In the genomic region with DNA sequence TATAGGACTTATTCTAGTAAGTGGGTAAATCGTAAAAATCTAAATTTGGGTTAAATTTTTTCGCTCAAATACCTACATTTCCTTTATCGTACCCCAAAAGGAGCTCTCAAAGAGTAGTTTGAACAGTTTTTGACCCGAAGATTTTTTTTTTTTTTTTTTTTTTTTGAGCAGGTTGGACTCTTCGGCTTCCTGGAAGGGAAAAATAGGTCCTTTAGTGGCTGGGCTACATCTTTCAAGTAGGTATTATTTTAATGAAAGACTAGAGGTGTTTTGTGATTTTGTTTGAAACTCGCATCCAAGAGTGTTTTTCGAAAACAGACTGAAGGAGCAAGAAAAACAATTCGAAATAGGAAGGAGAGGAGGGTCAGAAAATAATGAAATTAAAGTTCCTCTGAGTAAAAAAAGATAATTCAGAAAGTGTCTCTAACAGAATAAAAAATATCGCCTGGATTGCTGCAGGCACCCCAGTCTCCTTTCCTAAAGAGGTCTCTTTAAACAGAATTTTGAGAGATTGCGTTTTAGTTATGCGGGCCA, we compare ENCODE assay signal across 8 cellular contexts. TPM values are rescaled to one million over a fixed set of nuclear protein-coding genes. Genes with fewer than 3 reads are reported as not detected.
DNase-seq lines count a peak whose midpoint lies in the region; ATAC-seq and TF ChIP-seq lines count a peak whose summit lies in the region.

No MANE protein-coding gene starts in this region.

- peaks cover 48% of the 10 kb centered on the region for H3K79me2 ChIP-seq in Karpas-422 (ENCODE audit: low read length)

- peak overlapping the region; percentile 86 to 99 (median 97) for H3K27ac Mint-ChIP-seq in CD8-positive, alpha-beta memory T cell
- H3K27ac Mint-ChIP-seq in mesothelial cell of epicardium, result peak overlapping the region; percentile 90

- peaks cover 31% of the 10 kb centered on the region for H3K4me1 ChIP-seq in CD8-positive, alpha-beta memory T cell (ENCODE audit: insufficient read depth, low read length)
- H3K4me1 ChIP-seq in Karpas-422 (ENCODE audit: low read length), result peaks cover 58% of the 10 kb centered on the region
- H3K4me1 ChIP-seq in breast epithelium, result peaks cover 2 to 8% of the 10 kb centered on the region in 2 donors

- H3K9ac ChIP-seq in Karpas-422 (ENCODE audit: low read length), result peak overlapping the region; percentile 90

- ATAC-seq in GM21526 (IDR thresholded peaks at IDR 0.05; ENCODE audit: low FRiP score, unreplicated experiment) (no peak), left lobe of liver (no peak), HG03108 (IDR thresholded peaks at IDR 0.05; ENCODE audit: unreplicated experiment) (no peak)

- peaks cover 34% of the 10 kb centered on the region for H3K36me3 ChIP-seq in CD8-positive, alpha-beta memory T cell (ENCODE audit: insufficient read depth, low read length)
- H3K36me3 ChIP-seq in Karpas-422 (ENCODE audit: insufficient read depth, low read length) (peaks cover 11% of the 10 kb centered on the region; the same call in 1 of the 2 replicates), breast epithelium (no peaks in the 10 kb centered on the region)

- H3K27ac ChIP-seq in CD8-positive, alpha-beta memory T cell (ENCODE audit: low read depth, low read length), result peak overlapping the region; percentile 98
- H3K27ac ChIP-seq in Karpas-422 (ENCODE audit: low read length) (peak overlapping the region; percentile 94), breast epithelium (peak overlapping the region; percentile 96 to 100)

- POLR2A ChIA-PET in CD8-positive, alpha-beta memory T cell (lab: Charles Lee), result interaction anchor here (0.6 to 7.8 kb wide), 6 partner anchors 8 to 478 kb away, joined by 3 to 197 read pairs (median 24); a partner anchor contains a TSS

- no peaks in the 10 kb centered on the region for H3K9me3 ChIP-seq in CD8-positive, alpha-beta memory T cell (ENCODE audit: low read length)
- H3K9me3 ChIP-seq in Karpas-422 (ENCODE audit: low read length), result no peaks in the 10 kb centered on the region
- H3K9me3 ChIP-seq in breast epithelium, result no peaks in the 10 kb centered on the region

- no peaks in the 10 kb centered on the region for H3K27me3 ChIP-seq in CD8-positive, alpha-beta memory T cell (ENCODE audit: insufficient read depth, low read length, poor library complexity, severe bottlenecking)
- H3K27me3 ChIP-seq in Karpas-422 (ENCODE audit: low read length), result no peaks in the 10 kb centered on the region
- no peaks in the 10 kb centered on the region for H3K27me3 ChIP-seq in breast epithelium

- TF ChIP-seq POLR2A in breast epithelium (IDR thresholded peaks at IDR 0.05), result no peak

- TF ChIP-seq CTCF in breast epithelium (IDR thresholded peaks at IDR 0.05), result no peak
- TF ChIP-seq CTCF in mesothelial cell of epicardium (IDR thresholded peaks at IDR 0.05; ENCODE audit: unreplicated experiment), result no peak

- peak overlapping the region; percentile 46 for H3K4me3 ChIP-seq in CD8-positive, alpha-beta memory T cell (ENCODE audit: low read length)
- H3K4me3 ChIP-seq in Karpas-422 (ENCODE audit: low read length) (peak overlapping the region; percentile 80), breast epithelium (peak overlapping the region; percentile 64 to 80 (median 73))

- H3K4me1 Mint-ChIP-seq in CD8-positive, alpha-beta memory T cell, result peaks cover 43 to 56% (median 50%) of the 10 kb centered on the region in 3 donors
- peaks cover 44% of the 10 kb centered on the region for H3K4me1 Mint-ChIP-seq in mesothelial cell of epicardium

- peak overlapping the region; percentile 94 to 99 (median 99) for H3K4me3 Mint-ChIP-seq in CD8-positive, alpha-beta memory T cell
- peak overlapping the region; percentile 83 for H3K4me3 Mint-ChIP-seq in mesothelial cell of epicardium

- intact Hi-C loops in breast epithelium (cut with DNase I; ENCODE audit: low total_unique reads), result no loop called here

- H2AFZ ChIP-seq in Karpas-422 (ENCODE audit: low read length), result peak overlapping the region; percentile 59; the same call in 1 of the 2 replicates

- CTCF ChIA-PET in CD8-positive, alpha-beta memory T cell (lab: Charles Lee), result interaction anchor here (1.0 to 6.9 kb wide), 4 partner anchors 8 to 366 kb away, joined by 5 to 56 read pairs (median 28); a partner anchor contains a TSS

- no peak for DNase-seq in CD8-positive, alpha-beta memory T cell
- DNase-seq in Karpas-422 (peak; percentile 81), breast epithelium (ENCODE audit: low spot score in 2 of 2) (no peak), mesothelial cell of epicardium (ENCODE audit: low spot score in 2 of 2, unreplicated experiment in 2 of 2) (no peak), HuH-7.5 (ENCODE audit: low spot score) (no peak), left lobe of liver (ENCODE audit: low spot score) (no peak)

- no peaks in the 10 kb centered on the region for H3K9me2 ChIP-seq in Karpas-422 (replicated peaks; ENCODE audit: insufficient read depth, low read length)

- peaks cover 21 to 78% (median 23%) of the 10 kb centered on the region in 3 donors for H3K36me3 Mint-ChIP-seq in CD8-positive, alpha-beta memory T cell
- peaks cover 9% of the 10 kb centered on the region for H3K36me3 Mint-ChIP-seq in mesothelial cell of epicardium

- 0 out of 2 replicates have a peak, but pooled peaks cover 7% of the 10 kb centered on the region for H4K20me1 ChIP-seq in Karpas-422 (ENCODE audit: insufficient read depth, low read depth, low read length)

- no peaks in the 10 kb centered on the region for H3K9me3 Mint-ChIP-seq in CD8-positive, alpha-beta memory T cell
- H3K9me3 Mint-ChIP-seq in mesothelial cell of epicardium, result no peaks in the 10 kb centered on the region

- peaks cover 0 to 11% of the 10 kb centered on the region in 2 donors for H3K27me3 Mint-ChIP-seq in CD8-positive, alpha-beta memory T cell
- no peaks in the 10 kb centered on the region for H3K27me3 Mint-ChIP-seq in mesothelial cell of epicardium (ENCODE audit: low read depth)

- peak overlapping the region; percentile 89 for H3K4me2 ChIP-seq in Karpas-422 (ENCODE audit: low read depth, low read length, poor library complexity, severe bottlenecking)

RNA-seq across cellular contexts. Expression of a gene that starts 6.0 kb away (rescaled TPM):
- 10 to 100 TPM; 47.1 to 48.7 TPM for total RNA-seq in CD8-positive, alpha-beta memory T cell
- 10.0 TPM for polyA plus RNA-seq in CD8-positive, alpha-beta memory T cell
- 32.8 and 50.9 TPM in 2 replicates for total RNA-seq in Karpas-422 (2014; rRNA removed; shearing (Covaris generic); ENCODE audit: low replicate concordance)
- total RNA-seq in breast epithelium, result 100 to 1,000 TPM in 1 of 3 donors, 10 to 100 TPM in 2; 45.0 to 113 (median 100.0) TPM
- total RNA-seq in mesothelial cell of epicardium, result 23.6 to 28.3 TPM (median 25.0 TPM) in 3 replicates
- 25.5 TPM for total RNA-seq in left lobe of liver

RNA-seq across cellular contexts. Expression of a gene that starts 27.2 kb away (rescaled TPM):
- total RNA-seq in CD8-positive, alpha-beta memory T cell, result 1 to 10 TPM; 9.1 TPM
- 1.3 TPM for polyA plus RNA-seq in CD8-positive, alpha-beta memory T cell
- total RNA-seq in Karpas-422 (2014; rRNA removed; shearing (Covaris generic); ENCODE audit: low replicate concordance), result 0.22 TPM in 1 of 2 replicates, not detected in the other
- total RNA-seq in breast epithelium (under 1 TPM in 2 of 3 donors, not detected in 1; 0.33 to 0.59 TPM), mesothelial cell of epicardium (0.53 to 1.1 TPM (median 1.0 TPM) in 3 replicates), left lobe of liver (0.18 TPM)
